8 cellular contexts compared by ENCODE assay signal in genomic region chr11:45180158-45180887, GRCh38.
DNase-seq lines count a peak whose midpoint lies in the region; ATAC-seq and TF ChIP-seq lines count a peak whose summit lies in the region.

No MANE protein-coding gene starts in this region.

- H3K9me3 Mint-ChIP-seq in T-helper 1 cell treated with Interleukin-12 subunit alpha and Interleukin-12 subunit beta and Interleukin-4 antibody, amounts not matched to agents 30 μg/mL and 1 μg/mL, for 36 hours, result no peaks in the 10 kb centered on the region

- H3K36me3 Mint-ChIP-seq in T-helper 1 cell treated with Interleukin-12 subunit alpha and Interleukin-12 subunit beta and Interleukin-4 antibody, amounts not matched to agents 30 μg/mL and 1 μg/mL, for 36 hours (ENCODE audit: low read depth), result no peaks in the 10 kb centered on the region

- peak overlapping the region; percentile 26 for H3K4me3 Mint-ChIP-seq in T-helper 1 cell treated with Interleukin-12 subunit alpha and Interleukin-12 subunit beta and Interleukin-4 antibody, amounts not matched to agents 30 μg/mL and 1 μg/mL, for 36 hours

- DNase-seq in T-helper 1 cell, result no peak
- DNase-seq in NCI-H1048 (lab: John Stamatoyannopoulos, UW), result peak; percentile 28
- DNase-seq in amniotic stem cell (lab: John Stamatoyannopoulos, UW), result peak; percentile 59
- DNase-seq in hepatic stellate cell (ENCODE audit: low spot score), result peak; percentile 55
- DNase-seq in retinal pigment epithelial cell (ENCODE audit: low read depth), result no peak

- peak; percentile 58 for TF ChIP-seq CTCF in retinal pigment epithelial cell (conservative IDR thresholded peaks at IDR 0.05; ENCODE audit: low read depth, low read length)

- no peak overlapping the region for H3K27ac Mint-ChIP-seq in T-helper 1 cell treated with Interleukin-12 subunit alpha and Interleukin-12 subunit beta and Interleukin-4 antibody, amounts not matched to agents 30 μg/mL and 1 μg/mL, for 36 hours

- no peaks in the 10 kb centered on the region for H3K4me1 Mint-ChIP-seq in T-helper 1 cell treated with Interleukin-12 subunit alpha and Interleukin-12 subunit beta and Interleukin-4 antibody, amounts not matched to agents 30 μg/mL and 1 μg/mL, for 36 hours (ENCODE audit: low read depth)

- peak overlapping the region; percentile 43 for H3K4me3 ChIP-seq in retinal pigment epithelial cell (ENCODE audit: low read length)

- ATAC-seq in GM21528 (IDR thresholded peaks at IDR 0.05; ENCODE audit: low FRiP score, unreplicated experiment) (no peak), HG02870 (IDR thresholded peaks at IDR 0.05; ENCODE audit: unreplicated experiment) (no peak)

- H3K27me3 Mint-ChIP-seq in T-helper 1 cell treated with Interleukin-12 subunit alpha and Interleukin-12 subunit beta and Interleukin-4 antibody, amounts not matched to agents 30 μg/mL and 1 μg/mL, for 36 hours (ENCODE audit: low read depth), result peaks cover 41% of the 10 kb centered on the region

Comparison
In these comparisons a context has a peak if more than half of its experiments do, and no peak if none do; other contexts are left out.
1. DNase-seq: peak in NCI-H1048 (single experiment), amniotic stem cell (single experiment) and hepatic stellate cell (single experiment); none in T-helper 1 cell (0 of 5) and retinal pigment epithelial cell (single experiment).